10 cellular contexts compared by ENCODE assay signal in genomic region chr1:163202833-163203451, GRCh38. TPM values are rescaled to one million over a fixed set of nuclear protein-coding genes. Genes with fewer than 3 reads are reported as not detected.
DNase-seq lines count a peak whose midpoint lies in the region; ATAC-seq, FAIRE-seq and TF ChIP-seq lines count a peak whose summit lies in the region.
"Had no signal": no experiment of that assay in that cellular context is flagged by ENCODE, and none has a peak within 500 bp of the region (broad histone marks: within the 10 kb centered on the region; RNA-seq: fewer than 3 reads in every experiment).

TSS of gene RGS5 (minus strand) at chr1:163202916. CDS start at chr1:163202835, 81 bp downstream.

- no peak within 1 kb of the TSS for H3K9ac ChIP-seq in rectal smooth muscle tissue (ENCODE audit: low read length)

- H3K27me3 ChIP-seq in breast epithelium: no peaks in the 10 kb centered on the region
- H3K27me3 ChIP-seq in rectal smooth muscle tissue (ENCODE audit: control insufficient read depth, insufficient read depth, low read length): no peaks in the 10 kb centered on the region

- no peak for ATAC-seq in GM21576 (IDR thresholded peaks at IDR 0.05; ENCODE audit: unreplicated experiment)

- intact Hi-C loops in breast epithelium (cut with DNase I; ENCODE audit: low total_unique reads): no loop called here

- no peak for FAIRE-seq in GM12891 (lab: Jason Lieb, UNC)

- H3K27ac ChIP-seq in breast epithelium (no peak within 1 kb of the TSS), rectal smooth muscle tissue (ENCODE audit: low read depth, low read length) (peak within 1 kb of the TSS; percentile 53)

- H3K36me3 ChIP-seq in breast epithelium (no peaks in the 10 kb centered on the region), rectal smooth muscle tissue (ENCODE audit: control insufficient read depth, insufficient read depth, low read length) (no peaks in the 10 kb centered on the region)

- TF ChIP-seq POLR2A in breast epithelium (IDR thresholded peaks at IDR 0.05) (no peak), GM12891 (IDR thresholded peaks at IDR 0.05; ENCODE audit: low read depth, low read length) (no peak)

- no peaks in the 10 kb centered on the region for H3K9me3 ChIP-seq in breast epithelium

- no peak for TF ChIP-seq CTCF in breast epithelium (IDR thresholded peaks at IDR 0.05)

- H3K4me1 ChIP-seq in breast epithelium: no peaks in the 10 kb centered on the region
- no peaks in the 10 kb centered on the region for H3K4me1 ChIP-seq in rectal smooth muscle tissue (ENCODE audit: control insufficient read depth, insufficient read depth, low read length)

- peak; percentile 60 for DNase-seq in EL
- no peak for DNase-seq in breast epithelium (ENCODE audit: low spot score in 2 of 2)
- DNase-seq in SHP77 (lab: John Stamatoyannopoulos, UW): no peak
- no peak for DNase-seq in GM12891 (ENCODE audit: insufficient read length, low spot score)
- no peak for DNase-seq in DMS153 (lab: John Stamatoyannopoulos, UW)
- DNase-seq: activated naive CD4-positive, alpha-beta T cell treated with anti-CD3 and anti-CD28 coated beads, Interleukin-2, amount 50 U/mL, for 16 hours; CD4-positive, CD25-positive, alpha-beta regulatory T cell had no signal

- no peak within 1 kb of the TSS for H3K4me3 ChIP-seq in breast epithelium
- peak within 1 kb of the TSS; percentile 13 for H3K4me3 ChIP-seq in iPS-11a (ENCODE audit: low read depth, low read length)
- H3K4me3 ChIP-seq in rectal smooth muscle tissue (ENCODE audit: low read length): peak within 1 kb of the TSS; percentile 45

TF ChIP-seq in GM12891, 5 proteins besides CTCF, POLR2A, EP300 and RAD21:
- TF ChIP-seq POU2F2 (IDR thresholded peaks at IDR 0.05; ENCODE audit: low read depth, low read length) (no peak), TAF1 (IDR thresholded peaks at IDR 0.05; ENCODE audit: low read depth, low read length) (no peak), POLR2AphosphoS5 (IDR thresholded peaks at IDR 0.05; ENCODE audit: low read depth, low read length) (no peak), PAX5 (IDR thresholded peaks at IDR 0.05; ENCODE audit: insufficient read depth, low read length, severe bottlenecking) (no peak)

RNA-seq across cellular contexts. Expression of gene RGS5, which starts in this region (rescaled TPM):
- total RNA-seq in breast epithelium: 10 to 100 TPM; 31.9 to 69.3 (median 42.6) TPM
- 2.7 TPM for polyA plus RNA-seq in GM12891 (2012; ENCODE audit: low read depth, missing spikeins)

Comparison
In these comparisons a context has a peak if more than half of its experiments do, and no peak if none do; other contexts are left out.
1. H3K4me3 ChIP-seq: peak in iPS-11a (single experiment) and rectal smooth muscle tissue (single experiment); none in breast epithelium (0 of 3).